Comparison of ENCODE assay signal across 29 cellular contexts in genomic region chr2:107751936-107752335, GRCh38.
DNase-seq lines count a peak whose midpoint lies in the region; ATAC-seq and TF ChIP-seq lines count a peak whose summit lies in the region.
"Had no signal": no experiment of that assay in that cellular context is flagged by ENCODE, and none has a peak within 500 bp of the region (broad histone marks: within the 10 kb centered on the region; RNA-seq: fewer than 3 reads in every experiment).

No MANE protein-coding gene starts in this region.

- no peaks in the 10 kb centered on the region for H3K36me3 ChIP-seq in neural cell (ENCODE audit: insufficient read depth, low read length)
- H3K36me3 ChIP-seq: BE2C; BLaER1; BLaER1 treated with 17β-estradiol and CSF1 and Interleukin-3, amounts not matched to agents 10 nM and 100 nM had no signal

- H3K9me2 ChIP-seq in neural cell (ENCODE audit: insufficient read depth, low read length), result no peaks in the 10 kb centered on the region

- no peaks in the 10 kb centered on the region for H3K79me2 ChIP-seq in neural cell (replicated peaks; ENCODE audit: insufficient read depth, low read length)

- no peak overlapping the region for H3K4me3 ChIP-seq in neural cell (ENCODE audit: low read length)
- H3K4me3 ChIP-seq: A549; BLaER1; BLaER1 treated with 17β-estradiol and CSF1 and Interleukin-3, amounts not matched to agents 10 nM and 100 nM had no signal

- H3F3A ChIP-seq in neural cell (ENCODE audit: insufficient read depth, low read length, poor library complexity, severe bottlenecking), result no peaks in the 10 kb centered on the region

- TF ChIP-seq EP300 in neural cell (conservative IDR thresholded peaks at IDR 0.05; ENCODE audit: poor library complexity, severe bottlenecking), result peak; percentile 97

- TF ChIP-seq RAD21 in neural cell (conservative IDR thresholded peaks at IDR 0.05), result peak; percentile 24

- H2AFZ ChIP-seq in neural cell (ENCODE audit: low read depth, low read length), result no peak overlapping the region

- no peaks in the 10 kb centered on the region for H3K9me3 ChIP-seq in neural cell (ENCODE audit: low read length)
- H3K9me3 ChIP-seq: A549, BE2C, Caco-2 had no signal

- peak; percentile 31 for DNase-seq in putamen (ENCODE audit: low spot score)
- DNase-seq: 8988T; ACHN; AML-193; BE2C; C1 segment of cervical spinal cord; Caco-2; Calu3; CD4-positive, alpha-beta memory T cell; CD4-positive, alpha-beta T cell; CD4-positive, CD25-positive, alpha-beta regulatory T cell; CD8-positive, alpha-beta memory T cell; CD8-positive, alpha-beta T cell; COR-L47; DMS 273 treated with DMSO at 0.1 percent for 48 hours; DMS153; DMS53; DMS79; DMS79 treated with DMSO at 0.1 percent for 48 hours; DND-41; EL had no signal

- no peaks in the 10 kb centered on the region for H4K20me1 ChIP-seq in neural cell (ENCODE audit: insufficient read depth)
- H4K20me1 ChIP-seq: BLaER1; BLaER1 treated with 17β-estradiol and CSF1 and Interleukin-3, amounts not matched to agents 10 nM and 100 nM had no signal

- H3K4me2 ChIP-seq in neural cell (ENCODE audit: low read length), result no peak overlapping the region
- H3K4me2 ChIP-seq: A549; BLaER1; BLaER1 treated with 17β-estradiol and CSF1 and Interleukin-3, amounts not matched to agents 10 nM and 100 nM had no signal

- ATAC-seq in GM21576 (IDR thresholded peaks at IDR 0.05; ENCODE audit: unreplicated experiment) (no peak), GM18873 (IDR thresholded peaks at IDR 0.05; ENCODE audit: low FRiP score, unreplicated experiment) (no peak)
- ATAC-seq: A549; CD8-positive, alpha-beta T cell had no signal

- no peaks in the 10 kb centered on the region for H3K27me3 ChIP-seq in neural cell (ENCODE audit: insufficient read depth, low read depth, low read length)
- H3K27me3 ChIP-seq: BE2C; BLaER1; BLaER1 treated with 17β-estradiol and CSF1 and Interleukin-3, amounts not matched to agents 10 nM and 100 nM had no signal

- peak overlapping the region; percentile 73 for H3K27ac ChIP-seq in neural cell (ENCODE audit: low read length)
- H3K27ac ChIP-seq: 22Rv1; A549; BLaER1; BLaER1 treated with 17β-estradiol and CSF1 and Interleukin-3, amounts not matched to agents 10 nM and 100 nM; C4-2B had no signal

- no peak for TF ChIP-seq CTCF in neural cell (IDR thresholded peaks at IDR 0.05; ENCODE audit: poor library complexity, severe bottlenecking)

- no peak overlapping the region for H3K9ac ChIP-seq in neural cell (ENCODE audit: low read length)
- H3K9ac ChIP-seq: BLaER1; BLaER1 treated with 17β-estradiol and CSF1 and Interleukin-3, amounts not matched to agents 10 nM and 100 nM had no signal

TF ChIP-seq in neural cell, 6 proteins besides CTCF, POLR2A, EP300 and RAD21:
- TF ChIP-seq SMC3 (conservative IDR thresholded peaks at IDR 0.05; ENCODE audit: poor library complexity), result peak; percentile 20
- TF ChIP-seq REST (IDR thresholded peaks at IDR 0.05; ENCODE audit: borderline replicate concordance), result peak; percentile 70
- no peak for TF ChIP-seq EZH2 (IDR thresholded peaks at IDR 0.05; ENCODE audit: borderline replicate concordance, insufficient read depth, low read length, poor library complexity, severe bottlenecking)
- TF ChIP-seq TAF1 (IDR thresholded peaks at IDR 0.05; ENCODE audit: low read depth), result no peak
- no peak for TF ChIP-seq MXI1 (conservative IDR thresholded peaks at IDR 0.05; ENCODE audit: poor library complexity, severe bottlenecking)
- peak; percentile 82 for TF ChIP-seq POLR2AphosphoS5 (IDR thresholded peaks at IDR 0.05)
